In the genomic region with DNA sequence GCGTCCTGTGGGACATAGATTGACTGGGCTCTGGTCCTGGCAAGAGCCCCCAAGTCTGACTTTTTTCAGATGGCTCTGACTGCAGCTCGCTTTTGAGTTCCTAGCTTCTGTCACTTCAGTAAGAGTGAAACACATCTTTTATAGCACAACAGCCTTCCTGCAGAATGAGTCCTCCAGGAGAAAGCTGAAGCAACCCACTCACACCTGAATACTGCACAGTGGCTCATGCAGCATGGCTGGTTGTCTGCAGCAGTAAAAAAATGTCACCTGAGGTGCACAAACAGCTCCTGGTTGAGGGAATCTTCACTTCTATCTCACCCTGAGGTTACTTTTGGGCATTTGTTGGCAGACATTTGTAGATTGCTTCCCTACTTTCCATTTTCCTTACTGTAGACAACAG, we compare ENCODE assay signal across 25 cellular contexts.
"Had no signal": no experiment of that assay in that cellular context is flagged by ENCODE, and none has a peak within 500 bp of the region (broad histone marks: within the 10 kb centered on the region; RNA-seq: fewer than 3 reads in every experiment).

No MANE protein-coding gene starts in this region.

- H3K27ac Mint-ChIP-seq: naive thymus-derived CD4-positive, alpha-beta T cell; natural killer cell; nephron progenitor cell; stimulated activated effector memory CD8-positive, alpha-beta T cell treated with anti-CD3 and anti-CD28 coated beads, Interleukin-12 subunit alpha, Interleukin-12 subunit beta, amount 100 ng/mL, for 72 hours; stimulated activated naive B cell treated with anti-CD40 and anti-IgM and Interleukin-4, amounts not matched to agents 10 μg/mL and 1 μg/mL and 100 μg/mL, for 72 hours had no signal

- DNase-seq: naive thymus-derived CD4-positive, alpha-beta T cell; natural killer cell; nephron progenitor cell; pancreas; right cardiac atrium; right lobe of liver; sigmoid colon; small intestine; stimulated activated CD4-positive, alpha-beta T cell treated with anti-CD3 and anti-CD28 coated beads, Interleukin-15, amount 100 ng/mL, for 24 hours; stimulated activated CD4-positive, alpha-beta T cell treated with anti-CD3 and anti-CD28 coated beads, Interleukin-2, amount 100 ng/mL, for 24 hours; stimulated activated CD4-positive, alpha-beta T cell treated with anti-CD3 and anti-CD28 coated beads, Interleukin-2, amount 100 ng/mL, for 48 hours; stimulated activated CD4-positive, alpha-beta T cell treated with anti-CD3 and anti-CD28 coated beads, Interleukin-4, amount 100 ng/mL, for 24 hours; stimulated activated naive B cell treated with anti-CD40 and anti-IgM and Interleukin-4, amounts not matched to agents 10 μg/mL and 1 μg/mL and 100 μg/mL, for 72 hours; stimulated activated naive CD4-positive, alpha-beta T cell treated with Interleukin-2 at 50 U/mL for 16 hours; stomach; thyroid gland; trophoblast cell; upper lobe of left lung had no signal

- H3K36me3 Mint-ChIP-seq: naive thymus-derived CD4-positive, alpha-beta T cell; natural killer cell; stimulated activated effector memory CD8-positive, alpha-beta T cell treated with anti-CD3 and anti-CD28 coated beads, Interleukin-12 subunit alpha, Interleukin-12 subunit beta, amount 100 ng/mL, for 72 hours; stimulated activated naive B cell treated with anti-CD40 and anti-IgM and Interleukin-4, amounts not matched to agents 10 μg/mL and 1 μg/mL and 100 μg/mL, for 72 hours had no signal

- H3K27ac ChIP-seq: neutrophil, pancreas, prostate gland, right lobe of liver, sigmoid colon, stomach, thoracic aorta, thyroid gland, tibial nerve, upper lobe of left lung, vagina had no signal

- H3K27me3 Mint-ChIP-seq: stimulated activated naive B cell treated with anti-CD40 and anti-IgM and Interleukin-4, amounts not matched to agents 10 μg/mL and 1 μg/mL and 100 μg/mL, for 72 hours had no signal

- H3K4me1 Mint-ChIP-seq: natural killer cell; stimulated activated effector memory CD8-positive, alpha-beta T cell treated with anti-CD3 and anti-CD28 coated beads, Interleukin-12 subunit alpha, Interleukin-12 subunit beta, amount 100 ng/mL, for 72 hours; stimulated activated naive B cell treated with anti-CD40 and anti-IgM and Interleukin-4, amounts not matched to agents 10 μg/mL and 1 μg/mL and 100 μg/mL, for 72 hours had no signal

- H3K9me3 Mint-ChIP-seq: nephron progenitor cell had no signal

- ATAC-seq: natural killer cell; pancreas; right cardiac atrium; right lobe of liver; stimulated activated effector memory CD8-positive, alpha-beta T cell treated with anti-CD3 and anti-CD28 coated beads, Interleukin-12 subunit alpha, Interleukin-12 subunit beta, amount 100 ng/mL, for 72 hours; stimulated activated naive B cell treated with anti-CD40 and anti-IgM and Interleukin-4, amounts not matched to agents 10 μg/mL and 1 μg/mL and 100 μg/mL, for 72 hours had no signal

- H3K4me3 Mint-ChIP-seq: naive thymus-derived CD4-positive, alpha-beta T cell; natural killer cell; nephron progenitor cell; neural crest cell; stimulated activated effector memory CD8-positive, alpha-beta T cell treated with anti-CD3 and anti-CD28 coated beads, Interleukin-12 subunit alpha, Interleukin-12 subunit beta, amount 100 ng/mL, for 72 hours; stimulated activated naive B cell treated with anti-CD40 and anti-IgM and Interleukin-4, amounts not matched to agents 10 μg/mL and 1 μg/mL and 100 μg/mL, for 72 hours had no signal
